ENCODE assay signal across 19 cellular contexts in the genomic region with DNA sequence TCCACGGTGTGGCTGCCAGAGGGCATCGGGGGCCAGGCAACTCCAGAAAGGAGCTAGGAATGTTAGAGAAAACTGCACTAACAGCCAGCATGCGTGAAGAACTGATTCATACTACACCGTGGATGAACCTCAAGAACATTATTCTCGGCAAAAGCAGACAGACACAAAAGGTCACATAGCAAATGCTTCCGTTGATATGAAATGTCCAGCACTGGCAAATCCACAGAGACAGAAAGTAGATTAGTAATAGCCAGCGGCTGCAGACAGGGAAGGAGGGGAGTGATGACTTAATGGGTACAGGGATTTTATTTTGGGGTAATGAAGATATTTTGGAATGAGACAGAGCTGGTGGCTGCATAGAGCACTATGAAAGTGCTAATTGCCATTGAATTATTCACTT. TPM values are rescaled to one million over a fixed set of nuclear protein-coding genes. Genes with fewer than 3 reads are reported as not detected.
DNase-seq lines count a peak whose midpoint lies in the region; ATAC-seq and TF ChIP-seq lines count a peak whose summit lies in the region.
"Had no signal": no experiment of that assay in that cellular context is flagged by ENCODE, and none has a peak within 500 bp of the region (broad histone marks: within the 10 kb centered on the region; RNA-seq: fewer than 3 reads in every experiment).

No MANE protein-coding gene starts in this region.

- H3K9me3 ChIP-seq in colonic mucosa (no peaks in the 10 kb centered on the region), right lobe of liver (no peaks in the 10 kb centered on the region), stomach (no peaks in the 10 kb centered on the region)
- H3K9me3 ChIP-seq: thyroid gland had no signal

- H3K4me3 ChIP-seq in colonic mucosa (no peak overlapping the region), right lobe of liver (no peak overlapping the region), stomach (no peak overlapping the region)
- H3K4me3 ChIP-seq: thyroid gland had no signal

- peak in 1 of 4 donors; percentile 6 for ATAC-seq in right lobe of liver
- ATAC-seq in natural killer cell: no peak
- ATAC-seq: CD8-positive, alpha-beta T cell had no signal

- intact Hi-C loops in colonic mucosa (cut with DNase I) (no loop called here), right lobe of liver (cut with DNase I) (no loop called here), stomach (cut with DNase I; ENCODE audit: low total_unique reads) (no loop called here), natural killer cell (cut with micrococcal nuclease) (no loop called here)

- TF ChIP-seq CTCF in colonic mucosa (IDR thresholded peaks at IDR 0.05) (no peak), right lobe of liver (IDR thresholded peaks at IDR 0.05) (no peak), stomach (IDR thresholded peaks at IDR 0.05) (no peak), natural killer cell (IDR thresholded peaks at IDR 0.05) (no peak)

- no peaks in the 10 kb centered on the region for H3K4me1 Mint-ChIP-seq in natural killer cell
- H3K4me1 Mint-ChIP-seq: activated naive CD8-positive, alpha-beta T cell treated with anti-CD3 and anti-CD28 coated beads, Interleukin-2, amount 10 ng/mL, durations not matched to agents 7 days and 5 days had no signal

- 35% methylated on average over 7 of the region's 7 CpGs for WGBS in right lobe of liver (ENCODE audit: insufficient coverage, low coverage, low lambda C conversion rate, missing lambda C conversion rate)
- WGBS in stomach, 5 donors: 24 to 41% (median 29%) methylated on average over 6 to 7 of the region's 7 CpGs

- peaks cover 0 to 10% of the 10 kb centered on the region in 2 donors for H3K27me3 Mint-ChIP-seq in natural killer cell (ENCODE audit: low read depth in 2 of 2)

- H3K9me3 Mint-ChIP-seq in natural killer cell: no peaks in the 10 kb centered on the region
- H3K9me3 Mint-ChIP-seq: activated naive CD8-positive, alpha-beta T cell treated with anti-CD3 and anti-CD28 coated beads, Interleukin-2, amount 10 ng/mL, durations not matched to agents 7 days and 5 days; CD8-positive, alpha-beta T cell had no signal

- H3K36me3 ChIP-seq in colonic mucosa (no peaks in the 10 kb centered on the region), right lobe of liver (no peaks in the 10 kb centered on the region), stomach (no peaks in the 10 kb centered on the region)
- H3K36me3 ChIP-seq: thyroid gland had no signal

- H3K9ac ChIP-seq in colonic mucosa (ENCODE audit: low read depth in 2 of 2, low read length in 2 of 2): no peak overlapping the region

- DNase-seq in HK-2 (ENCODE audit: unreplicated experiment): peak; percentile 48
- no peak for DNase-seq in colonic mucosa
- DNase-seq in right lobe of liver: no peak
- no peak for DNase-seq in stomach
- no peak for DNase-seq in anterior cingulate cortex (lab: John Stamatoyannopoulos, UW)
- DNase-seq in natural killer cell: no peak
- no peak for DNase-seq in activated effector memory CD4-positive, alpha-beta T cell treated with anti-CD3 and anti-CD28 coated beads, Interleukin-2, amount 50 U/mL, for 16 hours
- DNase-seq: activated CD4-positive, alpha-beta T cell treated with anti-CD3 and anti-CD28 coated beads for 4 hours; activated naive CD8-positive, alpha-beta T cell treated with anti-CD3 and anti-CD28 coated beads, Interleukin-2, amount 10 ng/mL, durations not matched to agents 7 days and 5 days; activated T-cell treated with anti-CD3 and anti-CD28 coated beads for 4 hours; CD8-positive, alpha-beta T cell; cortex of kidney; NCI-H1048; SIG-M5; stimulated activated CD4-positive, alpha-beta T cell treated with anti-CD3 and anti-CD28 coated beads, Interleukin-2, amount 100 ng/mL, for 24 hours; stimulated activated CD8-positive, alpha-beta memory T cell treated with anti-CD3 and anti-CD28 coated beads, Interleukin-4, amount 100 ng/mL, for 48 hours; T1000; thyroid gland had no signal

- H3K4me1 ChIP-seq in colonic mucosa (peaks cover 14% of the 10 kb centered on the region), right lobe of liver (peaks cover 0 to 77% (median 31%) of the 10 kb centered on the region in 4 donors), stomach (peaks cover 46 to 81% (median 65%) of the 10 kb centered on the region in 4 donors)

- no peak overlapping the region for H3K4me3 Mint-ChIP-seq in natural killer cell
- H3K4me3 Mint-ChIP-seq: activated naive CD8-positive, alpha-beta T cell treated with anti-CD3 and anti-CD28 coated beads, Interleukin-2, amount 10 ng/mL, durations not matched to agents 7 days and 5 days; CD8-positive, alpha-beta T cell had no signal

- no peak for TF ChIP-seq EP300 in stomach (IDR thresholded peaks at IDR 0.05)

- no peaks in the 10 kb centered on the region for H3K36me3 Mint-ChIP-seq in natural killer cell
- H3K36me3 Mint-ChIP-seq: activated naive CD8-positive, alpha-beta T cell treated with anti-CD3 and anti-CD28 coated beads, Interleukin-2, amount 10 ng/mL, durations not matched to agents 7 days and 5 days; CD8-positive, alpha-beta T cell had no signal

- H3K27ac ChIP-seq in colonic mucosa (peak overlapping the region; percentile 47), right lobe of liver (peak overlapping the region; percentile 87 to 96 (median 89)), stomach (peak overlapping the region; percentile 64 to 81 (median 73))
- H3K27ac ChIP-seq: thyroid gland had no signal

- H3K27ac Mint-ChIP-seq in natural killer cell: no peak overlapping the region
- H3K27ac Mint-ChIP-seq: activated naive CD8-positive, alpha-beta T cell treated with anti-CD3 and anti-CD28 coated beads, Interleukin-2, amount 10 ng/mL, durations not matched to agents 7 days and 5 days; CD8-positive, alpha-beta T cell had no signal

- H3K27me3 ChIP-seq in colonic mucosa: no peaks in the 10 kb centered on the region
- no peaks in the 10 kb centered on the region for H3K27me3 ChIP-seq in right lobe of liver
- H3K27me3 ChIP-seq in stomach: no peaks in the 10 kb centered on the region
- H3K27me3 ChIP-seq: thyroid gland had no signal

- TF ChIP-seq POLR2A in right lobe of liver (IDR thresholded peaks at IDR 0.05): peak; percentile 23
- no peak for TF ChIP-seq POLR2A in stomach (IDR thresholded peaks at IDR 0.05)

RNA-seq across cellular contexts. Expression of a gene that starts 37.4 kb away (rescaled TPM):
- total RNA-seq in colonic mucosa: under 1 TPM; 0.25 to 0.27 TPM
- total RNA-seq in right lobe of liver: under 1 TPM in 4 of 6 experiments, not detected in 2; 0.12 to 0.38 (median 0.35) TPM
- 1 to 10 TPM in 1 of 5 donors, under 1 TPM in 2, not detected in 2; 0.18 to 1.4 (median 0.89) TPM for total RNA-seq in stomach
- polyA plus RNA-seq in stomach: 1 to 10 TPM; 6.7 to 8.6 (median 7.0) TPM
- total RNA-seq in natural killer cell: not detected
- total RNA-seq: activated naive CD8-positive, alpha-beta T cell treated with anti-CD3 and anti-CD28 coated beads, Interleukin-2, amount 10 ng/mL, durations not matched to agents 7 days and 5 days; CD8-positive, alpha-beta T cell; mononuclear cell; thyroid gland had no signal

RNA-seq across cellular contexts. Expression of a gene that starts 55.2 kb away (rescaled TPM):
- 10 to 100 TPM; 24.3 to 52.1 TPM for total RNA-seq in colonic mucosa
- 10 to 100 TPM; 37.3 to 96.6 (median 73.5) TPM for total RNA-seq in right lobe of liver
- 10 to 100 TPM in 3 of 5 donors, 1 to 10 TPM in 1, not detected in 1; 5.7 to 27.8 (median 18.9) TPM for total RNA-seq in stomach
- polyA plus RNA-seq in stomach: 10 to 100 TPM in 2 of 3 donors, 1 to 10 TPM in 1; 6.7 to 16.4 (median 12.7) TPM
- total RNA-seq in natural killer cell: not detected
- total RNA-seq: activated naive CD8-positive, alpha-beta T cell treated with anti-CD3 and anti-CD28 coated beads, Interleukin-2, amount 10 ng/mL, durations not matched to agents 7 days and 5 days; CD8-positive, alpha-beta T cell; mononuclear cell had no signal

RNA-seq across cellular contexts. Expression of a gene that starts 57.4 kb away (rescaled TPM):
- total RNA-seq in colonic mucosa (not detected), right lobe of liver (1 to 10 TPM in 5 of 6 experiments, under 1 TPM in 1; 0.56 to 5.8 (median 2.4) TPM), stomach (10 to 100 TPM in 1 of 5 donors, 1 to 10 TPM in 2, not detected in 2; 1.3 to 15.1 (median 3.1) TPM), natural killer cell (not detected)
- under 1 TPM; 0.31 to 0.80 (median 0.68) TPM for polyA plus RNA-seq in stomach
- total RNA-seq: activated naive CD8-positive, alpha-beta T cell treated with anti-CD3 and anti-CD28 coated beads, Interleukin-2, amount 10 ng/mL, durations not matched to agents 7 days and 5 days; CD8-positive, alpha-beta T cell had no signal
